Comparison of ENCODE assay signal across 32 cellular contexts in the genomic region with DNA sequence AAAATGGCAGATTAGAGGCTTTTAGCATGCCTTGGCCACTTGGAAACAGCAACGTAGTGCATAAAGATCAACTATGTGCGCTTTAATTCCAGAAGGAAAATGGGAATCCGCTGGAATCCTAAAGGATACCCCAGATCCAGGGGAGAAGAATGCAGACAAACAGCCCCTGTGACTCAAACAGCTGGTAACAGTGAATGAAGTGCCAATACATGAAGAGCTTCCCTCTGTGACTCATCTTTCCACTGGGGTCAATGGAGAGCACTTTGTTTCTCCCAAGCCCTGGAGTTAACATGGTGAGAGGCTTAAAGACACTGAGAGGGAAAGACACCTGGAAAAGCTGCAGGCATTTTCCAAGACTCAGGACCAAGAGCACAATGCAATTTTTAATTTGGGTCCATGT.
DNase-seq lines count a peak whose midpoint lies in the region; ATAC-seq and TF ChIP-seq lines count a peak whose summit lies in the region.
"Had no signal": no experiment of that assay in that cellular context is flagged by ENCODE, and none has a peak within 500 bp of the region (broad histone marks: within the 10 kb centered on the region; RNA-seq: fewer than 3 reads in every experiment).

No MANE protein-coding gene starts in this region.

- TF ChIP-seq CTCF in MM.1S (IDR thresholded peaks at IDR 0.05; ENCODE audit: low read length) (no peak), WTC11 (IDR thresholded peaks at IDR 0.05) (no peak)

- H3K9me2 ChIP-seq in MM.1S (replicated peaks; ENCODE audit: insufficient read depth, low read length): no peaks in the 10 kb centered on the region

- POLR2A ChIA-PET in WTC11 (lab: Charles Lee): no interaction called here

- H3K27me3 Mint-ChIP-seq in WTC11 (ENCODE audit: low read depth): no peaks in the 10 kb centered on the region
- H3K27me3 Mint-ChIP-seq: activated CD4-positive, alpha-beta T cell treated with anti-CD3 and anti-CD28 coated beads, Interleukin-2, amount 10 ng/mL, durations not matched to agents 24 days and 14 days; activated T-cell treated with anti-CD3 and anti-CD28 coated beads, Interleukin-2, amount 50 U/mL, for 24 hours; CD8-positive, alpha-beta memory T cell; naive thymus-derived CD8-positive, alpha-beta T cell had no signal

- H3K79me2 ChIP-seq in MM.1S (ENCODE audit: low read length): no peaks in the 10 kb centered on the region

- no peaks in the 10 kb centered on the region for H3F3A ChIP-seq in MM.1S (ENCODE audit: insufficient read depth, low read length)

- H3K27me3 ChIP-seq in HUES48 (ENCODE audit: control insufficient read depth, insufficient read depth, low read length): no peaks in the 10 kb centered on the region
- no peaks in the 10 kb centered on the region for H3K27me3 ChIP-seq in MM.1S (replicated peaks; ENCODE audit: insufficient read depth, low read length)
- H3K27me3 ChIP-seq: body of pancreas, left lung, Peyer's patch, testis had no signal

- H3K4me1 ChIP-seq in HUES48 (ENCODE audit: control insufficient read depth, insufficient read depth, low read length) (no peaks in the 10 kb centered on the region), MM.1S (ENCODE audit: low read length) (no peaks in the 10 kb centered on the region)
- H3K4me1 ChIP-seq: A549, body of pancreas, HAP-1, left lung, Peyer's patch, testis had no signal

- ATAC-seq in WTC11 (no peak), GM18873 (IDR thresholded peaks at IDR 0.05; ENCODE audit: low FRiP score, unreplicated experiment) (no peak)
- ATAC-seq: A549; body of pancreas; left lung; naive thymus-derived CD8-positive, alpha-beta T cell had no signal

- no peak overlapping the region for H3K4me3 Mint-ChIP-seq in WTC11
- H3K4me3 Mint-ChIP-seq: activated CD4-positive, alpha-beta T cell treated with anti-CD3 and anti-CD28 coated beads, Interleukin-2, amount 10 ng/mL, durations not matched to agents 24 days and 14 days; activated T-cell treated with anti-CD3 and anti-CD28 coated beads, Interleukin-2, amount 50 U/mL, for 24 hours; CD8-positive, alpha-beta memory T cell; immature natural killer cell; naive thymus-derived CD8-positive, alpha-beta T cell had no signal

- no peak overlapping the region for H3K4me3 ChIP-seq in HUES48 (ENCODE audit: low read depth, low read length)
- no peak overlapping the region for H3K4me3 ChIP-seq in MM.1S (ENCODE audit: low read length)
- H3K4me3 ChIP-seq: A549, body of pancreas, HAP-1, left lung, Peyer's patch, testis had no signal

- H3K9me3 ChIP-seq in HUES48 (ENCODE audit: control insufficient read depth, insufficient read depth, low read length) (no peaks in the 10 kb centered on the region; the same call in 1 of the 2 replicates), MM.1S (replicated peaks; ENCODE audit: insufficient read depth, low read length) (no peaks in the 10 kb centered on the region)
- H3K9me3 ChIP-seq: HAP-1, Peyer's patch, testis had no signal

- H3K4me1 Mint-ChIP-seq in WTC11: peaks cover 9% of the 10 kb centered on the region
- H3K4me1 Mint-ChIP-seq: activated CD4-positive, alpha-beta T cell treated with anti-CD3 and anti-CD28 coated beads, Interleukin-2, amount 10 ng/mL, durations not matched to agents 24 days and 14 days; CD8-positive, alpha-beta memory T cell; immature natural killer cell; naive thymus-derived CD8-positive, alpha-beta T cell had no signal

- H3K27ac Mint-ChIP-seq in WTC11: no peak overlapping the region
- H3K27ac Mint-ChIP-seq: activated CD4-positive, alpha-beta T cell treated with anti-CD3 and anti-CD28 coated beads, Interleukin-2, amount 10 ng/mL, durations not matched to agents 24 days and 14 days; activated T-cell treated with anti-CD3 and anti-CD28 coated beads, Interleukin-2, amount 50 U/mL, for 24 hours; CD8-positive, alpha-beta memory T cell; immature natural killer cell; naive thymus-derived CD8-positive, alpha-beta T cell had no signal

- no peak overlapping the region for H2AFZ ChIP-seq in MM.1S (ENCODE audit: low read length)

- peaks cover 42% of the 10 kb centered on the region for H3K36me3 Mint-ChIP-seq in WTC11

- no peak overlapping the region for H3K9ac ChIP-seq in HUES48 (ENCODE audit: low read depth, low read length)
- no peak overlapping the region for H3K9ac ChIP-seq in MM.1S (ENCODE audit: low read length)

- H3K9me3 Mint-ChIP-seq in WTC11: peaks cover 50% of the 10 kb centered on the region

- H3K27ac ChIP-seq in HUES48 (ENCODE audit: low read depth, low read length): peak overlapping the region; percentile 70
- H3K27ac ChIP-seq in MM.1S (ENCODE audit: low read length): no peak overlapping the region
- H3K27ac ChIP-seq: A549, body of pancreas, epithelial cell of prostate, left lung, Peyer's patch, testis, WERI-Rb-1 had no signal

- H3K36me3 ChIP-seq in HUES48 (ENCODE audit: control insufficient read depth, insufficient read depth, low read length): no peaks in the 10 kb centered on the region
- no peaks in the 10 kb centered on the region for H3K36me3 ChIP-seq in MM.1S (replicated peaks; ENCODE audit: insufficient read depth, low read length)
- H3K36me3 ChIP-seq: HAP-1, left lung, Peyer's patch, WERI-Rb-1 had no signal

- DNase-seq in A172 (ENCODE audit: low spot score) (peak; percentile 5), dermis blood vessel endothelial cell (peak; percentile 2), iPS DF 19.7 (ENCODE audit: low read depth, low spot score) (peak; percentile 5), MM.1S (no peak), WTC11 (ENCODE audit: low spot score) (no peak), NCI-H2029 (lab: John Stamatoyannopoulos, UW) (no peak)
- DNase-seq: activated CD4-positive, alpha-beta T cell treated with anti-CD3 and anti-CD28 coated beads, Interleukin-2, amount 10 ng/mL, durations not matched to agents 24 days and 14 days; activated T-cell treated with anti-CD3 and anti-CD28 coated beads, Interleukin-2, amount 50 U/mL, for 24 hours; body of pancreas; CD8-positive, alpha-beta memory T cell; cerebellar nuclear complex; GDM1; immature natural killer cell; left lung; midbrain; naive thymus-derived CD8-positive, alpha-beta T cell; NCI-H1694 treated with DMSO at 0.1 percent for 48 hours; NCI-H2171 treated with DMSO at 0.1 percent for 48 hours; NCI-H524 treated with DMSO at 0.1 percent for 48 hours; occipital lobe; Peyer's patch; SIG-M5; stimulated activated naive CD4-positive, alpha-beta T cell treated with Interleukin-2 at 50 U/mL for 16 hours; SW 1271; T-helper 9 cell; testis; WERI-Rb-1 had no signal

- H4K20me1 ChIP-seq in MM.1S (ENCODE audit: insufficient read depth, low read length): no peaks in the 10 kb centered on the region

- no peak overlapping the region for H3K4me2 ChIP-seq in MM.1S (ENCODE audit: low read depth, low read length)
- H3K4me2 ChIP-seq: A549 had no signal

- CTCF ChIA-PET in WTC11 (lab: Charles Lee): no interaction called here

TF ChIP-seq in WTC11, 78 proteins besides CTCF, POLR2A, EP300 and RAD21 (continues in another document):
- TF ChIP-seq NFE2L1 (CRISPR knock-in tag; IDR thresholded peaks at IDR 0.05): no peak
- TF ChIP-seq, protein P1, sequence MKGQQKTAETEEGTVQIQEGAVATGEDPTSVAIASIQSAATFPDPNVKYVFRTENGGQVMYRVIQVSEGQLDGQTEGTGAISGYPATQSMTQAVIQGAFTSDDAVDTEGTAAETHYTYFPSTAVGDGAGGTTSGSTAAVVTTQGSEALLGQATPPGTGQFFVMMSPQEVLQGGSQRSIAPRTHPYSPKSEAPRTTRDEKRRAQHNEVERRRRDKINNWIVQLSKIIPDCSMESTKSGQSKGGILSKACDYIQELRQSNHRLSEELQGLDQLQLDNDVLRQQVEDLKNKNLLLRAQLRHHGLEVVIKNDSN (CRISPR knock-in tag; IDR thresholded peaks at IDR 0.05): no peak
- TF ChIP-seq MYBL2 (CRISPR knock-in tag; IDR thresholded peaks at IDR 0.05): no peak
- no peak for TF ChIP-seq TEAD4 (CRISPR knock-in tag; IDR thresholded peaks at IDR 0.05)
- TF ChIP-seq RELA (CRISPR knock-in tag; IDR thresholded peaks at IDR 0.05; ENCODE audit: borderline replicate concordance): no peak
- TF ChIP-seq GRHL2 (CRISPR knock-in tag; IDR thresholded peaks at IDR 0.05; ENCODE audit: insufficient replicate concordance, severe bottlenecking): no peak
- TF ChIP-seq, protein P2, sequence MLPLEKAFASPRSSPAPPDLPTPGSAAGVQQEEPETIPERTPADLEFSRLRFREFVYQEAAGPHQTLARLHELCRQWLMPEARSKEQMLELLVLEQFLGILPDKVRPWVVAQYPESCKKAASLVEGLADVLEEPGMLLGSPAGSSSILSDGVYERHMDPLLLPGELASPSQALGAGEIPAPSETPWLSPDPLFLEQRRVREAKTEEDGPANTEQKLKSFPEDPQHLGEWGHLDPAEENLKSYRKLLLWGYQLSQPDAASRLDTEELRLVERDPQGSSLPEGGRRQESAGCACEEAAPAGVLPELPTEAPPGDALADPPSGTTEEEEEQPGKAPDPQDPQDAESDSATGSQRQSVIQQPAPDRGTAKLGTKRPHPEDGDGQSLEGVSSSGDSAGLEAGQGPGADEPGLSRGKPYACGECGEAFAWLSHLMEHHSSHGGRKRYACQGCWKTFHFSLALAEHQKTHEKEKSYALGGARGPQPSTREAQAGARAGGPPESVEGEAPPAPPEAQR (CRISPR knock-in tag; IDR thresholded peaks at IDR 0.05): no peak
- TF ChIP-seq, protein P3, sequence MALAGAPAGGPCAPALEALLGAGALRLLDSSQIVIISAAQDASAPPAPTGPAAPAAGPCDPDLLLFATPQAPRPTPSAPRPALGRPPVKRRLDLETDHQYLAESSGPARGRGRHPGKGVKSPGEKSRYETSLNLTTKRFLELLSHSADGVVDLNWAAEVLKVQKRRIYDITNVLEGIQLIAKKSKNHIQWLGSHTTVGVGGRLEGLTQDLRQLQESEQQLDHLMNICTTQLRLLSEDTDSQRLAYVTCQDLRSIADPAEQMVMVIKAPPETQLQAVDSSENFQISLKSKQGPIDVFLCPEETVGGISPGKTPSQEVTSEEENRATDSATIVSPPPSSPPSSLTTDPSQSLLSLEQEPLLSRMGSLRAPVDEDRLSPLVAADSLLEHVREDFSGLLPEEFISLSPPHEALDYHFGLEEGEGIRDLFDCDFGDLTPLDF (CRISPR knock-in tag; IDR thresholded peaks at IDR 0.05): no peak
- no peak for TF ChIP-seq CDX4 (CRISPR knock-in tag; IDR thresholded peaks at IDR 0.05; ENCODE audit: borderline replicate concordance)
- no peak for TF ChIP-seq PRRX2 (CRISPR knock-in tag; IDR thresholded peaks at IDR 0.05)
- TF ChIP-seq NR2C2 (CRISPR knock-in tag; IDR thresholded peaks at IDR 0.05): no peak
- no peak for TF ChIP-seq IRF2 (CRISPR knock-in tag; IDR thresholded peaks at IDR 0.05; ENCODE audit: borderline replicate concordance, low read depth)
- no peak for TF ChIP-seq ELF4 (CRISPR knock-in tag; IDR thresholded peaks at IDR 0.05; ENCODE audit: low read depth)

Comparison
In these comparisons a context has a peak if more than half of its experiments do, and no peak if none do; other contexts are left out.
1. DNase-seq: peak in A172 (single experiment), dermis blood vessel endothelial cell (single experiment) and iPS DF 19.7 (single experiment); none in MM.1S (single experiment), WTC11 (single experiment) and NCI-H2029 (single experiment).